In genomic region chr7:67062802-67063201, GRCh38 we compare ENCODE assay signal across 7 cellular contexts.
DNase-seq lines count a peak whose midpoint lies in the region; FAIRE-seq and TF ChIP-seq lines count a peak whose summit lies in the region.
"Not testable (repeated sequence)": the region's sequence is repeated elsewhere in the genome, so short reads cannot be mapped to it uniquely, and the experiment has no call there.

No MANE protein-coding gene starts in this region.

- TF ChIP-seq CTCF in HFFc6 (IDR thresholded peaks at IDR 0.05); astrocyte (IDR thresholded peaks at IDR 0.05; ENCODE audit: insufficient read depth, low read depth, low read length); fibroblast of the aortic adventitia (IDR thresholded peaks at IDR 0.05; ENCODE audit: insufficient read depth, low read length): not testable (repeated sequence)

- not testable (repeated sequence) for H3K4me3 ChIP-seq in astrocyte (ENCODE audit: insufficient read depth, low read depth, low read length); fibroblast of the aortic adventitia (ENCODE audit: low read depth, low read length)

- peak; percentile 52 for DNase-seq in EH (ENCODE audit: low read depth)
- peak; percentile 28 for DNase-seq in HFFc6
- not testable (repeated sequence) for DNase-seq in RCC 7860 (ENCODE audit: low spot score)
- peak; percentile 50 for DNase-seq in astrocyte (ENCODE audit: low read depth)
- peak; percentile 54 for DNase-seq in fibroblast of the aortic adventitia (ENCODE audit: low read depth)
- DNase-seq in non-pigmented ciliary epithelial cell (ENCODE audit: low read depth) = peak; percentile 19

- H3K36me3 ChIP-seq in astrocyte (ENCODE audit: insufficient read depth, low read length) = not testable (repeated sequence)

- FAIRE-seq in RCC 7860 (lab: Jason Lieb, UNC) = peak; percentile 46
- peak; percentile 91 for FAIRE-seq in astrocyte (lab: Jason Lieb, UNC)
- FAIRE-seq in endometrium (lab: Jason Lieb, UNC) = peak; percentile 53

- H3K27ac ChIP-seq in astrocyte (ENCODE audit: low read depth, low read length) = not testable (repeated sequence)

- peak overlapping the region; percentile 56 for H3K27ac Mint-ChIP-seq in HFFc6
- not testable (repeated sequence) for H3K27ac Mint-ChIP-seq in astrocyte (ENCODE audit: unreplicated experiment)

- not testable (repeated sequence) for H3K4me1 ChIP-seq in astrocyte (ENCODE audit: insufficient read depth, low read length)

- not testable (repeated sequence) for H3K4me2 ChIP-seq in astrocyte (ENCODE audit: low read length)

- peaks cover 37% of the 10 kb centered on the region for H3K36me3 Mint-ChIP-seq in HFFc6 (ENCODE audit: low read depth)
- H3K36me3 Mint-ChIP-seq in astrocyte (ENCODE audit: low read depth, unreplicated experiment) = peaks cover 24% of the 10 kb centered on the region

- not testable (repeated sequence) for H3K9ac ChIP-seq in astrocyte (ENCODE audit: low read length)

- not testable (repeated sequence) for H3K27me3 ChIP-seq in astrocyte (ENCODE audit: insufficient read depth, low read length)

- H3K79me2 ChIP-seq in astrocyte (ENCODE audit: insufficient read depth, low read length) = not testable (repeated sequence)

- H3K9me3 ChIP-seq in astrocyte (ENCODE audit: insufficient read depth, low read depth, low read length) = not testable (repeated sequence)

- not testable (repeated sequence) for H3K27me3 Mint-ChIP-seq in HFFc6 (ENCODE audit: insufficient read depth); astrocyte (ENCODE audit: low read depth, unreplicated experiment)

- H3K4me3 Mint-ChIP-seq in HFFc6; astrocyte (ENCODE audit: unreplicated experiment): not testable (repeated sequence)

- not testable (repeated sequence) for H3K9me3 Mint-ChIP-seq in HFFc6; astrocyte (ENCODE audit: unreplicated experiment)

- H3K4me1 Mint-ChIP-seq in HFFc6 (ENCODE audit: low read depth) = peaks cover 57% of the 10 kb centered on the region
- H3K4me1 Mint-ChIP-seq in astrocyte (ENCODE audit: low read depth, unreplicated experiment) = not testable (repeated sequence)

- not testable (repeated sequence) for H2AFZ ChIP-seq in astrocyte (ENCODE audit: low read depth, low read length)

- H4K20me1 ChIP-seq in astrocyte (ENCODE audit: insufficient read depth, low read length) = not testable (repeated sequence)
